ENCODE assay signal across 9 cellular contexts in genomic region chrX:115679460-115679859, GRCh38.
DNase-seq lines count a peak whose midpoint lies in the region; ATAC-seq, FAIRE-seq and TF ChIP-seq lines count a peak whose summit lies in the region.
"Had no signal": no experiment of that assay in that cellular context is flagged by ENCODE, and none has a peak within 500 bp of the region (broad histone marks: within the 10 kb centered on the region; RNA-seq: fewer than 3 reads in every experiment).

No MANE protein-coding gene starts in this region.

- H3K4me1 Mint-ChIP-seq in brain: peaks cover 9% of the 10 kb centered on the region
- H3K4me1 Mint-ChIP-seq in neural crest cell: peaks cover 10% of the 10 kb centered on the region

- H3K36me3 Mint-ChIP-seq in brain (no peaks in the 10 kb centered on the region), neural crest cell (ENCODE audit: low read depth) (no peaks in the 10 kb centered on the region)

- H3K9me3 Mint-ChIP-seq in brain (peaks cover 0 to 2% (median 0%) of the 10 kb centered on the region in 5 experiments), neural crest cell (no peaks in the 10 kb centered on the region)

- H3K4me3 Mint-ChIP-seq in brain (peak overlapping the region in 3 of 5 experiments; percentile 30 to 71 (median 58)), neural crest cell (no peak overlapping the region)

- WGBS in spleen, 5 donors: 14 to 31% (median 23%) methylated on average over 7 of the region's 7 CpGs

- H3K36me3 ChIP-seq in spleen: no peaks in the 10 kb centered on the region
- H3K36me3 ChIP-seq: neutrophil had no signal

- TF ChIP-seq POLR2A in spleen (IDR thresholded peaks at IDR 0.05) (no peak), GM12892 (IDR thresholded peaks at IDR 0.05; ENCODE audit: low read depth, low read length) (no peak)

- no peak overlapping the region for H3K27ac ChIP-seq in spleen
- H3K27ac ChIP-seq: neutrophil had no signal

- H3K4me3 ChIP-seq in spleen: no peak overlapping the region

- intact Hi-C loops in spleen (cut with DNase I; ENCODE audit: low total_unique reads): no loop called here

- TF ChIP-seq CTCF in GM10266 (IDR thresholded peaks at IDR 0.05; ENCODE audit: control insufficient read depth, insufficient read depth, low read depth, missing control alignments): peak; percentile 12
- peak; percentile 56 to 65 for TF ChIP-seq CTCF in brain (conservative IDR thresholded peaks at IDR 0.05)
- peak; percentile 69 for TF ChIP-seq CTCF in neural crest cell (conservative IDR thresholded peaks at IDR 0.05)
- peak in 3 of 11 experiments; percentile 14 to 27 (median 15) for TF ChIP-seq CTCF in spleen (IDR thresholded peaks at IDR 0.05 in 8 of 11, conservative IDR thresholded peaks at IDR 0.05 in 3 of 11)

- no peaks in the 10 kb centered on the region for H3K4me1 ChIP-seq in spleen

- no peaks in the 10 kb centered on the region for H3K27me3 ChIP-seq in spleen (replicated peaks in 1 of 7)
- H3K27me3 ChIP-seq: neutrophil had no signal

- H3K9me3 ChIP-seq in spleen: no peaks in the 10 kb centered on the region
- H3K9me3 ChIP-seq: neutrophil had no signal

- no peak overlapping the region for H3K27ac Mint-ChIP-seq in brain
- peak overlapping the region; percentile 25 for H3K27ac Mint-ChIP-seq in neural crest cell (ENCODE audit: unreplicated experiment)

- DNase-seq in GM10266 (ENCODE audit: extremely low spot score) (peak; percentile 4), NCI-H146 treated with DMSO at 0.1 percent for 48 hours (lab: John Stamatoyannopoulos, UW; ENCODE audit: unreplicated experiment) (peak; percentile 56), neural crest cell (ENCODE audit: low read depth, low spot score) (no peak), spleen (no peak), GM12892 (ENCODE audit: insufficient read length) (no peak)

- no peak for ATAC-seq in GM21723 (IDR thresholded peaks at IDR 0.05; ENCODE audit: unreplicated experiment)
- no peak for ATAC-seq in HG03039 (IDR thresholded peaks at IDR 0.05; ENCODE audit: unreplicated experiment)

- no peak for FAIRE-seq in GM12892 (lab: Jason Lieb, UNC)

- H3K27me3 Mint-ChIP-seq in brain (peaks cover 7% of the 10 kb centered on the region), neural crest cell (ENCODE audit: low read depth) (no peaks in the 10 kb centered on the region)

Comparison
In these comparisons a context has a peak if more than half of its experiments do, and no peak if none do; other contexts are left out.
1. DNase-seq: peak in GM10266 (single experiment) and NCI-H146 treated with DMSO at 0.1 percent for 48 hours (single experiment); none in neural crest cell (single experiment), spleen (single experiment) and GM12892 (single experiment).